19 cellular contexts compared by ENCODE assay signal in genomic region chr2:191610749-191611148, GRCh38.
DNase-seq lines count a peak whose midpoint lies in the region; ATAC-seq, FAIRE-seq and TF ChIP-seq lines count a peak whose summit lies in the region.
"Had no signal": no experiment of that assay in that cellular context is flagged by ENCODE, and none has a peak within 500 bp of the region (broad histone marks: within the 10 kb centered on the region; RNA-seq: fewer than 3 reads in every experiment).

No MANE protein-coding gene starts in this region.

- FAIRE-seq in bronchial epithelial cell (lab: Jason Lieb, UNC) = no peak
- FAIRE-seq: GM12878 had no signal

- no peak for ATAC-seq in HG03460 (IDR thresholded peaks at IDR 0.05; ENCODE audit: unreplicated experiment)
- ATAC-seq: SK-N-SH treated with all-trans-retinoic acid at 6 μM for 48 hours had no signal

- no peak overlapping the region for H3K9ac ChIP-seq in GM23248
- H3K9ac ChIP-seq in endodermal cell (ENCODE audit: extremely low read depth, low read length, poor library complexity, severe bottlenecking) = no peak overlapping the region

- H3K9me3 ChIP-seq in GM23248 (ENCODE audit: low read depth) = no peaks in the 10 kb centered on the region
- no peaks in the 10 kb centered on the region for H3K9me3 ChIP-seq in spleen
- H3K9me3 ChIP-seq in endodermal cell (ENCODE audit: control insufficient read depth, low read length) = no peaks in the 10 kb centered on the region
- H3K9me3 ChIP-seq: Caco-2, HAP-1 had no signal

- H3K27ac ChIP-seq in GM23248 (no peak overlapping the region; the same call in 1 of the 2 replicates), spleen (peak overlapping the region in 5 of 8 donors; percentile 52 to 78 (median 78)), endodermal cell (ENCODE audit: low read depth, low read length) (no peak overlapping the region)
- H3K27ac ChIP-seq: RWPE1 had no signal

- TF ChIP-seq POLR2A in spleen (IDR thresholded peaks at IDR 0.05) = no peak

- in situ Hi-C loops in GM23248 (cut with MboI) = no loop called here

- H3F3A ChIP-seq in GM23248 (ENCODE audit: insufficient read depth) = peaks cover 38% of the 10 kb centered on the region

- TF ChIP-seq CTCF in bronchial epithelial cell (IDR thresholded peaks at IDR 0.05; ENCODE audit: insufficient read depth, low read length, severe bottlenecking) (no peak), spleen (IDR thresholded peaks at IDR 0.05 in 8 of 11, conservative IDR thresholded peaks at IDR 0.05 in 3 of 11) (no peak), endodermal cell (conservative IDR thresholded peaks at IDR 0.05) (no peak)

- H3K27ac Mint-ChIP-seq in endodermal cell = no peak overlapping the region

- no peaks in the 10 kb centered on the region for H3K27me3 Mint-ChIP-seq in endodermal cell (ENCODE audit: insufficient read depth)
- H3K27me3 Mint-ChIP-seq: CD4-positive, alpha-beta memory T cell had no signal

- H2AFZ ChIP-seq in GM23248 = no peak overlapping the region

- H3K4me1 ChIP-seq in GM23248 (ENCODE audit: insufficient read depth) (peaks cover 34% of the 10 kb centered on the region), spleen (peaks cover 0 to 20% (median 6%) of the 10 kb centered on the region in 6 donors), endodermal cell (ENCODE audit: control insufficient read depth, insufficient read depth, low read length) (no peaks in the 10 kb centered on the region)
- H3K4me1 ChIP-seq: Caco-2, HAP-1 had no signal

- H3K9me3 Mint-ChIP-seq in endodermal cell = no peaks in the 10 kb centered on the region

- no peaks in the 10 kb centered on the region for H3K36me3 Mint-ChIP-seq in endodermal cell (ENCODE audit: low read depth)
- H3K36me3 Mint-ChIP-seq: CD4-positive, alpha-beta memory T cell had no signal

- H3K4me1 Mint-ChIP-seq in endodermal cell = no peaks in the 10 kb centered on the region

- H3K4me3 ChIP-seq in GM23248 (no peak overlapping the region), bronchial epithelial cell (ENCODE audit: low read depth, low read length) (no peak overlapping the region), spleen (no peak overlapping the region), endodermal cell (ENCODE audit: low read length) (no peak overlapping the region)
- H3K4me3 ChIP-seq: GM12878, HAP-1 had no signal

- no peak overlapping the region for H3K4me3 Mint-ChIP-seq in endodermal cell
- H3K4me3 Mint-ChIP-seq: CD4-positive, alpha-beta memory T cell had no signal

- H3K27me3 ChIP-seq in GM23248 (replicated peaks; ENCODE audit: insufficient read depth) (no peaks in the 10 kb centered on the region), bronchial epithelial cell (ENCODE audit: control insufficient read depth, insufficient read depth, low read length) (no peaks in the 10 kb centered on the region), spleen (replicated peaks in 1 of 7) (no peaks in the 10 kb centered on the region), endodermal cell (ENCODE audit: control insufficient read depth, insufficient read depth, low read length, poor library complexity, severe bottlenecking) (no peaks in the 10 kb centered on the region)

- no peaks in the 10 kb centered on the region for H3K79me2 ChIP-seq in GM23248 (ENCODE audit: insufficient read depth)

- peak; percentile 18 for DNase-seq in GM23248
- peak; percentile 10 for DNase-seq in MV-4-11 (lab: John Stamatoyannopoulos, UW)
- peak; percentile 51 for DNase-seq in bronchial epithelial cell (ENCODE audit: low read depth)
- no peak for DNase-seq in spleen
- no peak for DNase-seq in endodermal cell
- DNase-seq in NK-92 treated with Interleukin-12 subunit alpha and Interleukin-12 subunit beta, amount 100 ng/mL, for 24 hours (lab: John Stamatoyannopoulos, UW) = no peak
- no peak for DNase-seq in HuH-7 (ENCODE audit: low spot score)
- DNase-seq: Caco-2; CD4-positive, alpha-beta memory T cell; DMS 273 treated with DMSO at 0.1 percent for 48 hours; KBM-7; NCI-H1694; NCI-H510A; SIG-M5 had no signal

- H3K36me3 ChIP-seq in GM23248 (ENCODE audit: low read depth) (no peaks in the 10 kb centered on the region), bronchial epithelial cell (ENCODE audit: control insufficient read depth, insufficient read depth, low read length) (no peaks in the 10 kb centered on the region), spleen (no peaks in the 10 kb centered on the region), endodermal cell (ENCODE audit: control insufficient read depth, insufficient read depth, low read length) (no peaks in the 10 kb centered on the region)
- H3K36me3 ChIP-seq: HAP-1 had no signal

- H3K4me2 ChIP-seq in GM23248 (ENCODE audit: unreplicated experiment) = no peak overlapping the region

- intact Hi-C loops in spleen (cut with DNase I; ENCODE audit: low total_unique reads) = no loop called here

- no peaks in the 10 kb centered on the region for H4K20me1 ChIP-seq in GM23248 (ENCODE audit: insufficient read depth)

- H3K9me2 ChIP-seq in GM23248 (ENCODE audit: insufficient read depth) = no peaks in the 10 kb centered on the region

Comparison
In these comparisons a context has a peak if more than half of its experiments do, and no peak if none do; other contexts are left out.
1. DNase-seq: peak in GM23248 (single experiment), MV-4-11 (single experiment) and bronchial epithelial cell (single experiment); none in spleen (single experiment), endodermal cell (single experiment), NK-92 treated with Interleukin-12 subunit alpha and Interleukin-12 subunit beta, amount 100 ng/mL, for 24 hours (single experiment) and HuH-7 (single experiment).
2. H3K27ac ChIP-seq: peak in spleen (5 of 8); none in GM23248 (single experiment) and endodermal cell (single experiment).